In the genomic region with DNA sequence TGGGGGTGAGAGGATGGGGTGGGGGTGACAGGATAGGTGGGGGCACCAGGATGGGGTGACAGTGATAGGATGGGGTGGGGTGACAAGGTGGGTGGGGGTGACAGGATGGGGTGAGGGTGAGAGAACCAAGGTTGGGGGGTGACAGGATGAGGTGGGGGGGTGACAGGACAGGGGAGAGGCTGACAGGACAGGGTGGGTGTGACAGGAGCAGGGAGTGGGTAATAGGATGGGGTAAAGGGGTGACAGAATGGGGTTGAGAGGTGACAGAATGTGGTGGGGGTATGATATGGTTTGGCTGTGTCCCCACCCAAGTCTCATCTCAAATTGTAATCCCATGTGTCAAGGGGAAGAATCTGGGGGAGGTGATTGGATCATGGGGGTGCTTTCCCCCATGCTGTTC, we compare ENCODE assay signal across 25 cellular contexts. TPM values are rescaled to one million over a fixed set of nuclear protein-coding genes. Genes with fewer than 3 reads are reported as not detected.
DNase-seq lines count a peak whose midpoint lies in the region; ATAC-seq and TF ChIP-seq lines count a peak whose summit lies in the region.
"Had no signal": no experiment of that assay in that cellular context is flagged by ENCODE, and none has a peak within 500 bp of the region (broad histone marks: within the 10 kb centered on the region; RNA-seq: fewer than 3 reads in every experiment).

No MANE protein-coding gene starts in this region.

- H3K4me3 Mint-ChIP-seq in stimulated activated naive CD8-positive, alpha-beta T cell treated with anti-CD3 and anti-CD28 coated beads, Interleukin-15, amount 100 ng/mL, for 72 hours, result no peak overlapping the region
- H3K4me3 Mint-ChIP-seq in effector memory CD8-positive, alpha-beta T cell, result peak overlapping the region in 1 of 2 donors; percentile 4
- H3K4me3 Mint-ChIP-seq in natural killer cell, result peak overlapping the region; percentile 72
- no peak overlapping the region for H3K4me3 Mint-ChIP-seq in chondrocyte (ENCODE audit: unreplicated experiment)
- H3K4me3 Mint-ChIP-seq: CD14-positive monocyte; CD4-positive, alpha-beta T cell had no signal

- peaks cover 26% of the 10 kb centered on the region for H3K4me1 Mint-ChIP-seq in stimulated activated naive CD8-positive, alpha-beta T cell treated with anti-CD3 and anti-CD28 coated beads, Interleukin-15, amount 100 ng/mL, for 72 hours
- H3K4me1 Mint-ChIP-seq in effector memory CD8-positive, alpha-beta T cell (ENCODE audit: low read depth in 2 of 2), result peaks cover 4 to 17% of the 10 kb centered on the region in 2 donors
- H3K4me1 Mint-ChIP-seq in natural killer cell (peaks cover 17 to 33% of the 10 kb centered on the region in 2 donors), chondrocyte (ENCODE audit: low read depth) (peaks cover 8% of the 10 kb centered on the region)

- DNase-seq in stimulated activated naive CD8-positive, alpha-beta T cell treated with anti-CD3 and anti-CD28 coated beads, Interleukin-15, amount 100 ng/mL, for 72 hours, result no peak
- no peak for DNase-seq in stimulated activated naive CD8-positive, alpha-beta T cell treated with anti-CD3 and anti-CD28 coated beads, Interleukin-15, Interleukin-2, amounts not matched to agents 100 U/mL and 50 U/mL, for 24 hours
- DNase-seq in effector memory CD8-positive, alpha-beta T cell, result peak; percentile 15 to 43 (median 28)
- DNase-seq in natural killer cell (peak; percentile 53), chondrocyte (ENCODE audit: low spot score) (no peak), HPDE6-E6E7 (ENCODE audit: extremely low spot score) (no peak), thyroid gland (no peak)
- DNase-seq: 8988T; ACHN; AML-193; BE2C; Calu3; CD4-positive, alpha-beta T cell; COR-L47; DMS53; DMS79 treated with DMSO at 0.1 percent for 48 hours; GF-D8; GM23248; H7; HCEC 1CT had no signal

- no peaks in the 10 kb centered on the region for H3K27me3 ChIP-seq in thyroid gland
- H3K27me3 ChIP-seq: BLaER1 treated with 17β-estradiol and CSF1 and Interleukin-3, amounts not matched to agents 10 nM and 100 nM had no signal

- no peak overlapping the region for H3K4me3 ChIP-seq in thyroid gland (replicated peaks in 1 of 3)
- H3K4me3 ChIP-seq: A549; BLaER1 treated with 17β-estradiol and CSF1 and Interleukin-3, amounts not matched to agents 10 nM and 100 nM; GM23248 had no signal

- TF ChIP-seq CTCF in natural killer cell (IDR thresholded peaks at IDR 0.05) (no peak), chondrocyte (IDR thresholded peaks at IDR 0.05) (no peak), thyroid gland (IDR thresholded peaks at IDR 0.05) (no peak)

- H3K9me3 Mint-ChIP-seq in stimulated activated naive CD8-positive, alpha-beta T cell treated with anti-CD3 and anti-CD28 coated beads, Interleukin-15, amount 100 ng/mL, for 72 hours, result peaks cover 9 to 20% of the 10 kb centered on the region in 2 donors
- peaks cover 6 to 8% of the 10 kb centered on the region in 2 donors for H3K9me3 Mint-ChIP-seq in effector memory CD8-positive, alpha-beta T cell
- H3K9me3 Mint-ChIP-seq in natural killer cell (peaks cover 5 to 8% of the 10 kb centered on the region in 2 donors), chondrocyte (ENCODE audit: low read depth) (no peaks in the 10 kb centered on the region)
- H3K9me3 Mint-ChIP-seq: CD4-positive, alpha-beta T cell had no signal

- intact Hi-C loops in natural killer cell (cut with micrococcal nuclease), result loop anchor here (1.0 kb wide), 1 partner anchor 116 kb away; no protein-coding TSS in a partner anchor
- intact Hi-C loops in thyroid gland (cut with DNase I), result no loop called here

- H3K4me1 ChIP-seq in thyroid gland, result peaks cover 18 to 32% of the 10 kb centered on the region in 2 donors
- H3K4me1 ChIP-seq: BE2C had no signal

- H3K36me3 ChIP-seq in thyroid gland, result no peaks in the 10 kb centered on the region
- H3K36me3 ChIP-seq: BE2C had no signal

- peaks cover 13% of the 10 kb centered on the region for H3K27me3 Mint-ChIP-seq in stimulated activated naive CD8-positive, alpha-beta T cell treated with anti-CD3 and anti-CD28 coated beads, Interleukin-15, amount 100 ng/mL, for 72 hours
- peaks cover 8 to 18% of the 10 kb centered on the region in 2 donors for H3K27me3 Mint-ChIP-seq in effector memory CD8-positive, alpha-beta T cell
- H3K27me3 Mint-ChIP-seq in natural killer cell (ENCODE audit: low read depth in 2 of 2) (peaks cover 0 to 9% of the 10 kb centered on the region in 2 donors), chondrocyte (ENCODE audit: low read depth) (peaks cover 1% of the 10 kb centered on the region)

- no peak overlapping the region for H3K27ac ChIP-seq in thyroid gland
- H3K27ac ChIP-seq: A549; BLaER1 treated with 17β-estradiol and CSF1 and Interleukin-3, amounts not matched to agents 10 nM and 100 nM; GM23248 had no signal

- ATAC-seq in stimulated activated naive CD8-positive, alpha-beta T cell treated with anti-CD3 and anti-CD28 coated beads, Interleukin-15, amount 100 ng/mL, for 72 hours, result peak; percentile 26
- no peak for ATAC-seq in stimulated activated naive CD8-positive, alpha-beta T cell treated with anti-CD3 and anti-CD28 coated beads, Interleukin-15, Interleukin-2, amounts not matched to agents 100 U/mL and 50 U/mL, for 24 hours
- ATAC-seq in effector memory CD8-positive, alpha-beta T cell (replicated peaks), result peak; percentile 95
- peak; percentile 93 to 95 (median 94) for ATAC-seq in natural killer cell
- ATAC-seq: A549 had no signal

- no peak overlapping the region for H3K27ac Mint-ChIP-seq in stimulated activated naive CD8-positive, alpha-beta T cell treated with anti-CD3 and anti-CD28 coated beads, Interleukin-15, amount 100 ng/mL, for 72 hours
- peak overlapping the region; percentile 39 to 81 for H3K27ac Mint-ChIP-seq in effector memory CD8-positive, alpha-beta T cell
- H3K27ac Mint-ChIP-seq in natural killer cell (peak overlapping the region; percentile 88 to 97), chondrocyte (ENCODE audit: unreplicated experiment) (no peak overlapping the region)
- H3K27ac Mint-ChIP-seq: CD14-positive monocyte; CD4-positive, alpha-beta T cell had no signal

- no peak for TF ChIP-seq POLR2A in thyroid gland (IDR thresholded peaks at IDR 0.05)

- no peaks in the 10 kb centered on the region for H3K36me3 Mint-ChIP-seq in effector memory CD8-positive, alpha-beta T cell (ENCODE audit: insufficient read depth)
- H3K36me3 Mint-ChIP-seq in natural killer cell (peaks cover 10% of the 10 kb centered on the region), chondrocyte (ENCODE audit: low read depth) (peaks cover 3% of the 10 kb centered on the region)

- H3K9me3 ChIP-seq in thyroid gland, result no peaks in the 10 kb centered on the region
- H3K9me3 ChIP-seq: A549, BE2C had no signal

RNA-seq across cellular contexts. Expression of gene RNF212, which starts 26.0 kb away (rescaled TPM):
- total RNA-seq in natural killer cell (1 to 10 TPM; 1.0 to 2.0 (median 1.7) TPM), chondrocyte (4.6 to 12.8 TPM (median 9.1 TPM) in 3 replicates), thyroid gland (10 to 100 TPM in 1 of 4 donors, 1 to 10 TPM in 3; 6.7 to 31.1 (median 8.6) TPM)
- total RNA-seq: Calu3, Daoy, G401 had no signal

Comparison
In these comparisons a context has a peak if more than half of its experiments do, and no peak if none do; other contexts are left out.
1. DNase-seq: peak in effector memory CD8-positive, alpha-beta T cell (3 of 3) and natural killer cell (single experiment); none in stimulated activated naive CD8-positive, alpha-beta T cell treated with anti-CD3 and anti-CD28 coated beads, Interleukin-15, amount 100 ng/mL, for 72 hours (0 of 2), stimulated activated naive CD8-positive, alpha-beta T cell treated with anti-CD3 and anti-CD28 coated beads, Interleukin-15, Interleukin-2, amounts not matched to agents 100 U/mL and 50 U/mL, for 24 hours (single experiment), chondrocyte (single experiment), HPDE6-E6E7 (single experiment) and thyroid gland (0 of 2).
2. H3K27ac Mint-ChIP-seq: peak in effector memory CD8-positive, alpha-beta T cell (2 of 2) and natural killer cell (2 of 2); none in stimulated activated naive CD8-positive, alpha-beta T cell treated with anti-CD3 and anti-CD28 coated beads, Interleukin-15, amount 100 ng/mL, for 72 hours (0 of 2) and chondrocyte (single experiment).